In genomic region chr5:97425511-97425910, GRCh38 we compare ENCODE assay signal across 11 cellular contexts.
A peak's percentile ranks its signal among the peaks of the same experiment; 100 is the strongest.
DNase-seq lines count a peak whose midpoint lies in the region; ATAC-seq and TF ChIP-seq lines count a peak whose summit lies in the region.
"Had no signal": no experiment of that assay in that cellular context is flagged by ENCODE, and none has a peak within 500 bp of the region (broad histone marks: within the 10 kb centered on the region; RNA-seq: fewer than 3 reads in every experiment).

No MANE protein-coding gene starts in this region.

- H3K9me2 ChIP-seq in PC-9 (ENCODE audit: insufficient read depth) = 0 out of 2 replicates have a peak, but pooled peaks cover 3% of the 10 kb centered on the region

- H3K36me3 ChIP-seq in PC-9 (ENCODE audit: low read depth) = no peaks in the 10 kb centered on the region
- H3K36me3 ChIP-seq: adrenal gland, uterus had no signal

- no peaks in the 10 kb centered on the region for H3K27me3 ChIP-seq in PC-9 (ENCODE audit: insufficient read depth, low read depth)
- H3K27me3 ChIP-seq: adrenal gland, uterus had no signal

- H3K4me1 ChIP-seq in PC-9 (replicated peaks; ENCODE audit: insufficient read depth) = no peaks in the 10 kb centered on the region
- H3K4me1 ChIP-seq: adrenal gland, uterus had no signal

- no peak overlapping the region for H3K4me3 ChIP-seq in AG04449 (ENCODE audit: low read depth, low read length)
- H3K4me3 ChIP-seq in PC-9 = no peak overlapping the region
- H3K4me3 ChIP-seq in foreskin fibroblast (ENCODE audit: low read depth in 1 of 2, low read length in 2 of 2) = no peak overlapping the region
- no peak overlapping the region for H3K4me3 ChIP-seq in coronary artery
- H3K4me3 ChIP-seq: adrenal gland, uterus had no signal

- POLR2A ChIA-PET in AG04449 (lab: Yijun Ruan, JAX) (no interaction called here), PC-9 (lab: Charles Lee; ENCODE audit: unreplicated experiment) (interaction anchor here (0.6 kb wide), 1 partner anchor 147 kb away, joined by 6 read pairs; no protein-coding TSS in a partner anchor)

- H3K9me3 ChIP-seq in PC-9 (ENCODE audit: insufficient read depth, low read depth) = no peaks in the 10 kb centered on the region
- H3K9me3 ChIP-seq: adrenal gland, uterus had no signal

- no peak for ATAC-seq in sciatic nerve

- DNase-seq in AG04449 (ENCODE audit: low read depth, low spot score) = no peak
- DNase-seq in PC-9 = peak in 1 of 2 experiments; percentile 2
- DNase-seq in foreskin fibroblast = peak; percentile 7 to 58
- DNase-seq in ecto neural progenitor cell (ENCODE audit: low spot score) = no peak
- DNase-seq in sciatic nerve (ENCODE audit: low spot score) = no peak
- no peak for DNase-seq in coronary artery (ENCODE audit: low spot score)
- no peak for DNase-seq in germinal center (ENCODE audit: low spot score)
- DNase-seq: adrenal gland, NCI-H2029, uterus had no signal

- H3K27ac ChIP-seq in PC-9 (no peak overlapping the region), coronary artery (no peak overlapping the region)
- H3K27ac ChIP-seq: adrenal gland, uterus had no signal

- BruUV-seq in PC-9 (replicated peaks; lab: Mats Ljungman, UMichigan) = no TSS peak

- intact Hi-C loops in PC-9 (cut with micrococcal nuclease; ENCODE audit: unreplicated experiment) (loop anchor here (10.0 kb wide), 1 partner anchor 1399 kb away; no protein-coding TSS in a partner anchor), sciatic nerve (cut with DNase I) (no loop called here)

- no peaks in the 10 kb centered on the region for H3F3A ChIP-seq in PC-9 (ENCODE audit: insufficient read depth, low read depth)

- H2AFZ ChIP-seq in PC-9 = no peak overlapping the region

- no peaks in the 10 kb centered on the region for H4K20me1 ChIP-seq in PC-9 (ENCODE audit: insufficient read depth)

- H3K79me2 ChIP-seq in PC-9 (ENCODE audit: low read depth) = no peaks in the 10 kb centered on the region

- CTCF ChIA-PET in AG04449 (lab: Yijun Ruan, JAX) = interaction anchor here (0.7 to 3.7 kb wide), 5 partner anchors 8 to 1404 kb away, joined by 3 to 20 read pairs (median 3); no protein-coding TSS in a partner anchor
- CTCF ChIA-PET in PC-9 (lab: Charles Lee) = no interaction called here

- no peak overlapping the region for H3K4me2 ChIP-seq in PC-9

- TF ChIP-seq CTCF in AG04449 (IDR thresholded peaks at IDR 0.05; ENCODE audit: insufficient read depth, low read length, missing control alignments) = peak; percentile 38
- peak; percentile 48 for TF ChIP-seq CTCF in GM12872 (IDR thresholded peaks at IDR 0.05; ENCODE audit: insufficient read depth, low read depth, low read length)
- 0 out of 2 replicates have a peak, but pooled peaks have one; percentile 26 for TF ChIP-seq CTCF in PC-9 (conservative IDR thresholded peaks at IDR 0.05)
- TF ChIP-seq CTCF in foreskin fibroblast (IDR thresholded peaks at IDR 0.05; ENCODE audit: low read depth, low read length) = peak; percentile 35
- TF ChIP-seq CTCF in coronary artery (IDR thresholded peaks at IDR 0.05) = no peak

Comparison
In these comparisons a context has a peak if more than half of its experiments do, and no peak if none do; other contexts are left out.
1. DNase-seq: peak in foreskin fibroblast (2 of 2); none in AG04449 (single experiment), ecto neural progenitor cell (single experiment), sciatic nerve (single experiment), coronary artery (single experiment) and germinal center (single experiment).